In the genomic region with DNA sequence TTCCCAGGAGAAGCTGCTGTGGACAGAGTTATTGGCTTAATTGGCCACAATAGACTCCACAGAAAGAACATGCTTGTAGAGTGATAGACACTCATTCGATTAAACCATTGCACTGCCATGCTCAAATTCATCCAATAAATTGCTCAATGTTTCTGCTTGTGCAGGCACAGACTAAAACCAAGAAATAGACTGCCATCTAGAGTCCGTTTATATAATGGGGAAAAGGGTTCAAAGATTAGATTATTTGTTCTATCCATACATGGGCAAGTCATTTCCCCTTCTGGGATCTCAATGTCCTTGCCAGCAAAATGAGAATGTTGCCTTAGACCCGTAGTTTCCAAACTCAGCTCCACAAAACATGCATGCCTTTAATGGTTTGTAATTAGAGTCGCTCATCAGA, we compare ENCODE assay signal across 9 cellular contexts. TPM values are rescaled to one million over a fixed set of nuclear protein-coding genes. Genes with fewer than 3 reads are reported as not detected.
A peak's percentile ranks its signal among the peaks of the same experiment; 100 is the strongest.
DNase-seq lines count a peak whose midpoint lies in the region; ATAC-seq and TF ChIP-seq lines count a peak whose summit lies in the region.
"Had no signal": no experiment of that assay in that cellular context is flagged by ENCODE, and none has a peak within 500 bp of the region (broad histone marks: within the 10 kb centered on the region; RNA-seq: fewer than 3 reads in every experiment).

No MANE protein-coding gene starts in this region.

- peak overlapping the region; percentile 96 for H3K27ac Mint-ChIP-seq in HFFc6
- H3K27ac Mint-ChIP-seq in stimulated activated memory B cell treated with anti-CD40 and anti-IgM and Interleukin-4, amounts not matched to agents 10 μg/mL and 1 μg/mL and 100 μg/mL, for 72 hours = no peak overlapping the region

- no peaks in the 10 kb centered on the region for H3K9me3 Mint-ChIP-seq in HFFc6
- H3K9me3 Mint-ChIP-seq in stimulated activated memory B cell treated with anti-CD40 and anti-IgM and Interleukin-4, amounts not matched to agents 10 μg/mL and 1 μg/mL and 100 μg/mL, for 72 hours = no peaks in the 10 kb centered on the region

- no peaks in the 10 kb centered on the region for H3K27me3 ChIP-seq in BJ (ENCODE audit: control insufficient read depth, insufficient read depth, low read length)

- POLR2A ChIA-PET in BJ (lab: Charles Lee) = no interaction called here

- H3K4me1 Mint-ChIP-seq in HFFc6 (ENCODE audit: low read depth) = peaks cover 50% of the 10 kb centered on the region
- H3K4me1 Mint-ChIP-seq in stimulated activated memory B cell treated with anti-CD40 and anti-IgM and Interleukin-4, amounts not matched to agents 10 μg/mL and 1 μg/mL and 100 μg/mL, for 72 hours = no peaks in the 10 kb centered on the region

- H3K36me3 Mint-ChIP-seq in HFFc6 (ENCODE audit: low read depth) = no peaks in the 10 kb centered on the region
- no peaks in the 10 kb centered on the region for H3K36me3 Mint-ChIP-seq in stimulated activated memory B cell treated with anti-CD40 and anti-IgM and Interleukin-4, amounts not matched to agents 10 μg/mL and 1 μg/mL and 100 μg/mL, for 72 hours

- DNase-seq in BJ (ENCODE audit: low read depth) (no peak), HFFc6 (peak; percentile 61), OCI-M1 (lab: John Stamatoyannopoulos, UW) (peak; percentile 82), fibroblast of gingiva (ENCODE audit: low read depth) (peak; percentile 63), skeletal muscle cell (ENCODE audit: low read depth) (peak; percentile 20), NCI-H128 (lab: John Stamatoyannopoulos, UW; ENCODE audit: unreplicated experiment) (no peak), mesenteric fat pad (ENCODE audit: low spot score) (no peak)

- CTCF ChIA-PET in BJ (lab: Yijun Ruan, JAX) = interaction anchor here (0.6 to 2.0 kb wide), 6 partner anchors 9 to 516 kb away, joined by 3 to 7 read pairs (median 4); partner anchors contain the start of gene SMIM10

- no peak overlapping the region; the same call in 1 of the 2 replicates for H3K4me3 Mint-ChIP-seq in HFFc6
- no peak overlapping the region for H3K4me3 Mint-ChIP-seq in stimulated activated memory B cell treated with anti-CD40 and anti-IgM and Interleukin-4, amounts not matched to agents 10 μg/mL and 1 μg/mL and 100 μg/mL, for 72 hours

- no peak overlapping the region for H3K4me3 ChIP-seq in BJ (ENCODE audit: low read depth, low read length)
- H3K4me3 ChIP-seq in skeletal muscle cell (ENCODE audit: low read depth, low read length) = no peak overlapping the region
- H3K4me3 ChIP-seq: HAP-1 had no signal

- no peaks in the 10 kb centered on the region for H3K27me3 Mint-ChIP-seq in HFFc6 (ENCODE audit: insufficient read depth)
- H3K27me3 Mint-ChIP-seq in stimulated activated memory B cell treated with anti-CD40 and anti-IgM and Interleukin-4, amounts not matched to agents 10 μg/mL and 1 μg/mL and 100 μg/mL, for 72 hours = no peaks in the 10 kb centered on the region

- TF ChIP-seq CTCF in BJ (IDR thresholded peaks at IDR 0.05; ENCODE audit: insufficient read depth, low read depth, low read length) = peak; percentile 46
- peak; percentile 73 for TF ChIP-seq CTCF in HFFc6 (IDR thresholded peaks at IDR 0.05)

- no peak for ATAC-seq in stimulated activated memory B cell treated with anti-CD40 and anti-IgM and Interleukin-4, amounts not matched to agents 10 μg/mL and 1 μg/mL and 100 μg/mL, for 72 hours

- no peaks in the 10 kb centered on the region for H3K36me3 ChIP-seq in BJ (ENCODE audit: control insufficient read depth, insufficient read depth, low read length)
- H3K36me3 ChIP-seq: HAP-1 had no signal

RNA-seq across cellular contexts. Expression of gene SMIM10, which starts 8.7 kb away (rescaled TPM):
- polyA plus RNA-seq in BJ (2011; rRNA removed) = 4.8 and 5.2 TPM in 2 replicates
- 0.66 and 0.72 TPM in 2 replicates for polyA minus RNA-seq in BJ (2011; rRNA and poly(A)+ RNA removed)
- 1 to 10 TPM; 4.4 to 6.4 (median 5.9) TPM for total RNA-seq in HFFc6 (2021; fragmentation: NEBNext Ultra II Directional; extraction: Animal tissue kit (Norgen Biotek cat#: 25700))
- 4.5 TPM for total RNA-seq in mesenteric fat pad

RNA-seq across cellular contexts. Expression of gene RTL8B, which starts 22.9 kb away (rescaled TPM):
- polyA plus RNA-seq in BJ (2011; rRNA removed) = 11.8 and 16.1 TPM in 2 replicates
- polyA minus RNA-seq in BJ (2011; rRNA and poly(A)+ RNA removed) = 5.5 and 9.3 TPM in 2 replicates
- total RNA-seq in HFFc6 (2021; fragmentation: NEBNext Ultra II Directional; extraction: Animal tissue kit (Norgen Biotek cat#: 25700)) = 10 to 100 TPM; 28.0 to 33.3 (median 30.9) TPM
- total RNA-seq in mesenteric fat pad = 13.5 TPM

RNA-seq across cellular contexts. Expression of gene RTL8C, which starts 32.7 kb away (rescaled TPM):
- 138 and 174 TPM in 2 replicates for polyA plus RNA-seq in BJ (2011; rRNA removed)
- polyA minus RNA-seq in BJ (2011; rRNA and poly(A)+ RNA removed) = 104 and 116 TPM in 2 replicates
- total RNA-seq in HFFc6 (2021; fragmentation: NEBNext Ultra II Directional; extraction: Animal tissue kit (Norgen Biotek cat#: 25700)) = 100 to 1,000 TPM; 245 to 320 (median 263) TPM
- 143 TPM for total RNA-seq in mesenteric fat pad

RNA-seq across cellular contexts. Expression of gene RTL8A, which starts 52.5 kb away (rescaled TPM):
- 62.5 and 82.3 TPM in 2 replicates for polyA plus RNA-seq in BJ (2011; rRNA removed)
- 21.5 and 22.7 TPM in 2 replicates for polyA minus RNA-seq in BJ (2011; rRNA and poly(A)+ RNA removed)
- total RNA-seq in HFFc6 (2021; fragmentation: NEBNext Ultra II Directional; extraction: Animal tissue kit (Norgen Biotek cat#: 25700)) = 10 to 100 TPM; 37.1 to 51.0 (median 40.4) TPM
- total RNA-seq in mesenteric fat pad = 39.5 TPM

Comparison
In these comparisons a context has a peak if more than half of its experiments do, and no peak if none do; other contexts are left out.
1. DNase-seq: peak in HFFc6 (single experiment), OCI-M1 (single experiment), fibroblast of gingiva (single experiment) and skeletal muscle cell (single experiment); none in BJ (single experiment), NCI-H128 (single experiment) and mesenteric fat pad (single experiment).